ENCODE assay signal across 1 cellular context in genomic region chr10:130359711-130360110, GRCh38.
TF ChIP-seq lines count a peak whose summit lies in the region.

No MANE protein-coding gene starts in this region.

TF ChIP-seq in SK-N-SH treated with all-trans-retinoic acid at 6 μM for 48 hours, 23 proteins besides CTCF, POLR2A, EP300 and RAD21 (continued from another document):
- no peak for TF ChIP-seq PATZ1 (CRISPR knock-in tag; IDR thresholded peaks at IDR 0.05; ENCODE audit: borderline replicate concordance)
- no peak for TF ChIP-seq ESRRG (CRISPR knock-in tag; IDR thresholded peaks at IDR 0.05)
- TF ChIP-seq ZFP3 (CRISPR knock-in tag; IDR thresholded peaks at IDR 0.05), result no peak
- no peak for TF ChIP-seq TCF4 (CRISPR knock-in tag; IDR thresholded peaks at IDR 0.05; ENCODE audit: borderline replicate concordance)
- no peak for TF ChIP-seq CSDC2 (CRISPR knock-in tag; IDR thresholded peaks at IDR 0.05)
- TF ChIP-seq ARNTL (CRISPR knock-in tag; IDR thresholded peaks at IDR 0.05; ENCODE audit: borderline replicate concordance, low read depth), result no peak
